ENCODE assay signal across 8 cellular contexts in the genomic region with DNA sequence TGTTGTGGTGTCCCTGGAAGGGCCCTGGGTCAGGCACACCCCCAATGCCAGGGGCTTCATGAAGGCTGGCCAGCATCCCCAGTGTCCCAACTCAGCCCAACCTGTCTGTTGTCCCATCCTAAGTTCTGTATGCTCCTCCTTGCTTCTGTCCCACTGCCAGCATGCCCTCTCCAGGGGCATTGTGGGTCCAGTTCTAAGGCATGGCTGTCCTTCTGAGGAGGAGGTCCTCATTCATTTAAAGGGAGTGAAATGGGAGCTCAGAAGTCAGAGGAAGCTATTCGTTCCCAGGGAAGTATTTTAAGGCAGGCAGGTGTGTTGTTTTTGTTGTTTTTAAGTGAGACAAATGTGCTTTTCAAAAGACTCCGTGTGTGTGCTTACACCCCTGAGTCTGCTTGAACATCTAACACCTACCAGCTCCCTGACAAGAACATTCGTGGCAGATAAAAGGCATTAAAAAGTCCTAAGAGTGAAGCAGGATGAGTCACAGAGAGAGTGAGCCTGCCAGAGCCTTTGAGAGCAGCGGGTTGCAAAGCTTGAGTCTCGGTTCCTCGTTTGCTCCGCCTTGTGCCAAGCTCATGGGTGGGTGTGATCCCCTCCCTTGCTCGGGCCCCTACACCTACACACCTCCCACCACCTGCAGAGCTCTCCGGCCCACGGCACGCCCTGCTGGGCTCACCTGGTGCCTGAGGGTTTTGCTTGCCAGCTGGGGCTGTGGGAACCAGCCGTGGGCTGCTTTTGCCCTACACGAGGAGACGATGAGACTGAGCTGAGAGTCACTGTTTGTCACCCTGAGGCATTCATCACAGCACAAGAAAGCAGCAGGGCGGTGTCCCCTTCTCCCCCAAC.
A peak's percentile ranks its signal among the peaks of the same experiment; 100 is the strongest.
DNase-seq lines count a peak whose midpoint lies in the region; ATAC-seq lines count a peak whose summit lies in the region.

No MANE protein-coding gene starts in this region.

- peak; percentile 81 for ATAC-seq in GM18520 (IDR thresholded peaks at IDR 0.05; ENCODE audit: unreplicated experiment)
- ATAC-seq in activated T-helper 17 cell treated with anti-CD3 and anti-CD28 coated beads, Interleukin-2, amount 50 U/mL, for 72 hours (replicated peaks) = peak; percentile 74

- no peaks in the 10 kb centered on the region for H3K9me3 Mint-ChIP-seq in activated T-helper 17 cell treated with anti-CD3 and anti-CD28 coated beads, Interleukin-2, amount 50 U/mL, for 72 hours

- peaks cover 42% of the 10 kb centered on the region for H3K27me3 Mint-ChIP-seq in activated T-helper 17 cell treated with anti-CD3 and anti-CD28 coated beads, Interleukin-2, amount 50 U/mL, for 72 hours

- DNase-seq in GOT3 (lab: John Stamatoyannopoulos, UW) (peak; percentile 5), MV-4-11 (lab: John Stamatoyannopoulos, UW) (peak; percentile 26), myocyte (ENCODE audit: low read depth) (peak; percentile 45), 8988T (no peak), NCI-H1048 (lab: John Stamatoyannopoulos, UW) (no peak), NCI-H1436 treated with DMSO at 0.1 percent for 48 hours (lab: John Stamatoyannopoulos, UW) (no peak)

- peaks cover 5% of the 10 kb centered on the region for H3K4me1 Mint-ChIP-seq in activated T-helper 17 cell treated with anti-CD3 and anti-CD28 coated beads, Interleukin-2, amount 50 U/mL, for 72 hours

- no peak overlapping the region for H3K27ac Mint-ChIP-seq in activated T-helper 17 cell treated with anti-CD3 and anti-CD28 coated beads, Interleukin-2, amount 50 U/mL, for 72 hours

- no peak overlapping the region for H3K4me3 Mint-ChIP-seq in activated T-helper 17 cell treated with anti-CD3 and anti-CD28 coated beads, Interleukin-2, amount 50 U/mL, for 72 hours

- H3K36me3 Mint-ChIP-seq in activated T-helper 17 cell treated with anti-CD3 and anti-CD28 coated beads, Interleukin-2, amount 50 U/mL, for 72 hours (ENCODE audit: low read depth) = no peaks in the 10 kb centered on the region

Comparison
In these comparisons a context has a peak if more than half of its experiments do, and no peak if none do; other contexts are left out.
1. DNase-seq: peak in GOT3 (single experiment), MV-4-11 (single experiment) and myocyte (single experiment); none in 8988T (single experiment), NCI-H1048 (single experiment) and NCI-H1436 treated with DMSO at 0.1 percent for 48 hours (single experiment).